In the genomic region with DNA sequence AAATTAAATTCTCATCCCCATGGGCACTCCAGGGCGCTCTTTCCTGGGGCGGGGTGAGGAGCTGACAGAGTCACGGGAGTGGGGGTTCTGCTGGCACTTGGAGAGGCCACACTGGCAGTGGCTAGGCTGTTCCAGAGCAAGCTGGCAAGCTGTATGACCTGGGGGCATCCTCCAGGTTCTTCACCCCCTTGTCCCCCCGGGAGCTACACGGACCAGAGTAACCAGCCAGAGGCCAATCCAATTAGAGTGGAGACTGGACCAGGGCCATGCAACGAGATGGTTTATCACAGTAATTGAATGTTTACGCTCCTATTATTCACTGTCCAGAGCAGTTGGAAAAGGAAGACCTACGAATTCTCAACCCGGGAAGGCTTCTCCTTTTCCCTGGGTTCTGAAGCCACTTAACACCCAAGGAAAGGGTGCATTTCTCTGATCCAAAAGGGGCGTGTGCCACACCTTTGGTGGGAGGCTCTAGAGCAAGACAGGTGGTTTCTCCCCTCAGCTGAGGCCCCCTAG, we compare ENCODE assay signal across 8 cellular contexts. TPM values are rescaled to one million over a fixed set of nuclear protein-coding genes. Genes with fewer than 3 reads are reported as not detected.
DNase-seq lines count a peak whose midpoint lies in the region; ATAC-seq and TF ChIP-seq lines count a peak whose summit lies in the region.

No MANE protein-coding gene starts in this region.

- H3K4me3 Mint-ChIP-seq in activated CD4-positive, alpha-beta memory T cell treated with anti-CD3 and anti-CD28 coated beads for 36 hours = peak overlapping the region; percentile 87
- peak overlapping the region; percentile 83 for H3K4me3 Mint-ChIP-seq in stimulated activated memory B cell treated with anti-CD40 and anti-IgM and Interleukin-4, amounts not matched to agents 10 μg/mL and 1 μg/mL and 100 μg/mL, for 72 hours

- peaks cover 75% of the 10 kb centered on the region for H3K4me1 ChIP-seq in hepatocyte (ENCODE audit: insufficient read depth)

- no peaks in the 10 kb centered on the region for H3K9me3 Mint-ChIP-seq in activated CD4-positive, alpha-beta memory T cell treated with anti-CD3 and anti-CD28 coated beads for 36 hours
- H3K9me3 Mint-ChIP-seq in stimulated activated memory B cell treated with anti-CD40 and anti-IgM and Interleukin-4, amounts not matched to agents 10 μg/mL and 1 μg/mL and 100 μg/mL, for 72 hours = no peaks in the 10 kb centered on the region

- peak overlapping the region; percentile 95 for H3K27ac Mint-ChIP-seq in activated CD4-positive, alpha-beta memory T cell treated with anti-CD3 and anti-CD28 coated beads for 36 hours
- H3K27ac Mint-ChIP-seq in stimulated activated memory B cell treated with anti-CD40 and anti-IgM and Interleukin-4, amounts not matched to agents 10 μg/mL and 1 μg/mL and 100 μg/mL, for 72 hours = peak overlapping the region; percentile 86

- H3K27me3 Mint-ChIP-seq in activated CD4-positive, alpha-beta memory T cell treated with anti-CD3 and anti-CD28 coated beads for 36 hours = no peaks in the 10 kb centered on the region
- no peaks in the 10 kb centered on the region for H3K27me3 Mint-ChIP-seq in stimulated activated memory B cell treated with anti-CD40 and anti-IgM and Interleukin-4, amounts not matched to agents 10 μg/mL and 1 μg/mL and 100 μg/mL, for 72 hours

- H3K4me3 ChIP-seq in HFF-Myc (replicated peaks; ENCODE audit: low read depth, low read length) (peak overlapping the region; percentile 73), hepatocyte (peak overlapping the region; percentile 88)

- peak overlapping the region; percentile 99 for H3K27ac ChIP-seq in hepatocyte

- H2AFZ ChIP-seq in hepatocyte = no peak overlapping the region

- no peaks in the 10 kb centered on the region for H3K9me3 ChIP-seq in hepatocyte (ENCODE audit: low read depth)

- no peaks in the 10 kb centered on the region for H3K9me2 ChIP-seq in hepatocyte (replicated peaks; ENCODE audit: insufficient read depth)

- no peak for TF ChIP-seq CTCF in HFF-Myc (IDR thresholded peaks at IDR 0.05; ENCODE audit: low read depth, low read length, missing control alignments)
- TF ChIP-seq CTCF in hepatocyte (IDR thresholded peaks at IDR 0.05; ENCODE audit: poor library complexity) = no peak

- intact Hi-C loops in activated CD4-positive, alpha-beta memory T cell treated with anti-CD3 and anti-CD28 coated beads for 36 hours (cut with micrococcal nuclease) = loop anchor here (1.0 to 10.0 kb wide), 2 partner anchors 30 to 327 kb away; partner anchors contain the start of genes ALDH6A1 and LIN52

- POLR2A ChIA-PET in activated CD4-positive, alpha-beta memory T cell treated with anti-CD3 and anti-CD28 coated beads for 36 hours (lab: Charles Lee) = interaction anchor here (0.7 to 11.0 kb wide), 12 partner anchors 8 to 192 kb away, joined by 3 to 211 read pairs (median 12); partner anchors contain the start of genes COQ6, FAM161B, PTGR2 and ZNF410

- H3K4me1 Mint-ChIP-seq in activated CD4-positive, alpha-beta memory T cell treated with anti-CD3 and anti-CD28 coated beads for 36 hours (ENCODE audit: low read depth) = peaks cover 77% of the 10 kb centered on the region
- H3K4me1 Mint-ChIP-seq in stimulated activated memory B cell treated with anti-CD40 and anti-IgM and Interleukin-4, amounts not matched to agents 10 μg/mL and 1 μg/mL and 100 μg/mL, for 72 hours = peaks cover 83% of the 10 kb centered on the region

- CTCF ChIA-PET in activated CD4-positive, alpha-beta memory T cell treated with anti-CD3 and anti-CD28 coated beads for 36 hours (lab: Charles Lee) = interaction anchor here (0.8 to 4.1 kb wide), 24 partner anchors 9 to 129 kb away, joined by 3 to 56 read pairs (median 5); partner anchors contain the start of genes PTGR2 and ZNF410

- H3K79me2 ChIP-seq in hepatocyte = peaks cover 85% of the 10 kb centered on the region

- H3K4me2 ChIP-seq in hepatocyte = peak overlapping the region; percentile 95

- no peaks in the 10 kb centered on the region for H3K27me3 ChIP-seq in hepatocyte

- DNase-seq in HFF-Myc (ENCODE audit: extremely low read depth, low read depth) (no peak), hepatocyte (ENCODE audit: low spot score) (no peak), DMS 273 (lab: John Stamatoyannopoulos, UW; ENCODE audit: unreplicated experiment) (no peak), dedifferentiated amniotic fluid mesenchymal stem cell (ENCODE audit: extremely low spot score) (no peak)
- no peak for DNase-seq in activated CD4-positive, alpha-beta memory T cell treated with anti-CD3 and anti-CD28 coated beads for 36 hours

- 66% methylated on average over 10 of the region's 10 CpGs for WGBS in hepatocyte (ENCODE audit: low lambda C conversion rate, missing lambda C conversion rate)

- no peaks in the 10 kb centered on the region for H3K36me3 ChIP-seq in hepatocyte (replicated peaks; ENCODE audit: insufficient read depth, low read depth)

- H4K20me1 ChIP-seq in hepatocyte (ENCODE audit: insufficient read depth, poor library complexity, severe bottlenecking) = peaks cover 63% of the 10 kb centered on the region

- peaks cover 22% of the 10 kb centered on the region for H3K36me3 Mint-ChIP-seq in activated CD4-positive, alpha-beta memory T cell treated with anti-CD3 and anti-CD28 coated beads for 36 hours
- H3K36me3 Mint-ChIP-seq in stimulated activated memory B cell treated with anti-CD40 and anti-IgM and Interleukin-4, amounts not matched to agents 10 μg/mL and 1 μg/mL and 100 μg/mL, for 72 hours = peaks cover 11% of the 10 kb centered on the region

- ATAC-seq in stimulated activated memory B cell treated with anti-CD40 and anti-IgM and Interleukin-4, amounts not matched to agents 10 μg/mL and 1 μg/mL and 100 μg/mL, for 72 hours = no peak
- no peak for ATAC-seq in HG02642 (IDR thresholded peaks at IDR 0.05; ENCODE audit: poor library complexity, unreplicated experiment)
- no peak for ATAC-seq in HG02885 (IDR thresholded peaks at IDR 0.05; ENCODE audit: poor library complexity, unreplicated experiment)

RNA-seq across cellular contexts. Expression of gene PNMA1, which starts 43.8 kb away (rescaled TPM):
- total RNA-seq in activated CD4-positive, alpha-beta memory T cell treated with anti-CD3 and anti-CD28 coated beads for 36 hours = 10 to 100 TPM; 28.2 to 28.3 TPM
- total RNA-seq in hepatocyte = 23.0 and 27.3 TPM in 2 replicates
- polyA plus RNA-seq in hepatocyte = 41.2 and 45.7 TPM in 2 replicates
